In genomic region chr17:56890906-56891674, GRCh38 we compare ENCODE assay signal across 19 cellular contexts. TPM values are rescaled to one million over a fixed set of nuclear protein-coding genes. Genes with fewer than 3 reads are reported as not detected.
DNase-seq lines count a peak whose midpoint lies in the region; ATAC-seq, FAIRE-seq and TF ChIP-seq lines count a peak whose summit lies in the region.
"Had no signal": no experiment of that assay in that cellular context is flagged by ENCODE, and none has a peak within 500 bp of the region (broad histone marks: within the 10 kb centered on the region; RNA-seq: fewer than 3 reads in every experiment).

No MANE protein-coding gene starts in this region.

- H3K4me1 Mint-ChIP-seq in T-helper 1 cell treated with Interleukin-12 subunit alpha and Interleukin-12 subunit beta and Interleukin-4 antibody, amounts not matched to agents 30 μg/mL and 1 μg/mL, for 36 hours (ENCODE audit: low read depth), result peaks cover 18% of the 10 kb centered on the region

- H3K4me1 ChIP-seq in HepG2 (ENCODE audit: insufficient read depth, low read length) (peaks cover 28% of the 10 kb centered on the region), right lobe of liver (peaks cover 0 to 4% (median 0%) of the 10 kb centered on the region in 4 donors), vagina (peaks cover 42% of the 10 kb centered on the region)
- H3K4me1 ChIP-seq: A549, HAP-1 had no signal

- H3K9me3 Mint-ChIP-seq in T-helper 1 cell treated with Interleukin-12 subunit alpha and Interleukin-12 subunit beta and Interleukin-4 antibody, amounts not matched to agents 30 μg/mL and 1 μg/mL, for 36 hours, result peaks cover 3% of the 10 kb centered on the region

- no peak for FAIRE-seq in HepG2 (lab: Jason Lieb, UNC)
- FAIRE-seq in GM12891 (lab: Jason Lieb, UNC), result no peak
- FAIRE-seq: A549 had no signal

- CTCF ChIA-PET in HepG2 (lab: Yijun Ruan, JAX; ENCODE audit: low intra/inter-chr PET ratio, low total read pairs), result interaction anchor here (1.8 kb wide), 1 partner anchor 49 kb away, joined by 12 read pairs; no protein-coding TSS in a partner anchor

- H3K9ac ChIP-seq in HepG2 (ENCODE audit: insufficient read depth, low read depth, low read length), result no peak overlapping the region
- H3K9ac ChIP-seq: GM23248 had no signal

- TF ChIP-seq RAD21 in HepG2 (CRISPR knock-in tag; IDR thresholded peaks at IDR 0.05), result no peak

- no peak for DNase-seq in T-helper 1 cell
- no peak for DNase-seq in HepG2 (ENCODE audit: low spot score)
- DNase-seq in right lobe of liver, result no peak
- DNase-seq in islet precursor cell, result peak; percentile 34
- no peak for DNase-seq in vagina (ENCODE audit: extremely low spot score in 2 of 2)
- no peak for DNase-seq in GM12891 (ENCODE audit: insufficient read length, low spot score)
- DNase-seq: Calu3, DMS79 treated with DMSO at 0.1 percent for 48 hours, GF-D8, IMR-90 had no signal

- H3K36me3 Mint-ChIP-seq in T-helper 1 cell treated with Interleukin-12 subunit alpha and Interleukin-12 subunit beta and Interleukin-4 antibody, amounts not matched to agents 30 μg/mL and 1 μg/mL, for 36 hours (ENCODE audit: low read depth), result peaks cover 80% of the 10 kb centered on the region

- H3K9me3 ChIP-seq in HepG2 (ENCODE audit: low read length) (peaks cover 12% of the 10 kb centered on the region), right lobe of liver (peaks cover 0 to 5% (median 0%) of the 10 kb centered on the region in 4 donors), vagina (no peaks in the 10 kb centered on the region)

- TSS peak; percentile 26 for BruUV-seq in HepG2 (replicated peaks; lab: Mats Ljungman, UMichigan)

- H3K79me2 ChIP-seq in HepG2 (ENCODE audit: insufficient read depth, low read length), result no peaks in the 10 kb centered on the region

- peak overlapping the region; percentile 8 for H3K27ac Mint-ChIP-seq in T-helper 1 cell treated with Interleukin-12 subunit alpha and Interleukin-12 subunit beta and Interleukin-4 antibody, amounts not matched to agents 30 μg/mL and 1 μg/mL, for 36 hours
- H3K27ac Mint-ChIP-seq: CD4-positive, alpha-beta T cell had no signal

- H2AFZ ChIP-seq in HepG2 (ENCODE audit: low read length), result no peak overlapping the region
- H2AFZ ChIP-seq: GM23248 had no signal

- ATAC-seq in HepG2, result no peak
- ATAC-seq in right lobe of liver, result no peak
- ATAC-seq in GM21737 (IDR thresholded peaks at IDR 0.05; ENCODE audit: unreplicated experiment), result no peak

- WGBS in HepG2 (ENCODE audit: low lambda C conversion rate), result 94% methylated on average over 6 of the region's 7 CpGs
- 89% methylated on average over 2 of the region's 7 CpGs for WGBS in right lobe of liver (ENCODE audit: insufficient coverage, low coverage, low lambda C conversion rate, missing lambda C conversion rate)

- no peak overlapping the region for H3K4me2 ChIP-seq in HepG2 (ENCODE audit: low read depth, low read length)
- H3K4me2 ChIP-seq: A549 had no signal

- POLR2A ChIA-PET in HepG2 (lab: Yijun Ruan, JAX), result interaction anchor here (0.6 to 1.2 kb wide), 2 partner anchors 23 to 51 kb away, joined by 3 read pairs; partner anchors contain the start of gene TRIM25

- H3K4me3 ChIP-seq in HepG2 (replicated peaks in 1 of 3; ENCODE audit: insufficient read depth in 1 of 3, low read depth in 2 of 3, low read length in 3 of 3) (no peak overlapping the region), right lobe of liver (no peak overlapping the region), vagina (no peak overlapping the region)
- H3K4me3 ChIP-seq: A549, GM23248, HAP-1 had no signal

- H3K4me3 Mint-ChIP-seq in T-helper 1 cell treated with Interleukin-12 subunit alpha and Interleukin-12 subunit beta and Interleukin-4 antibody, amounts not matched to agents 30 μg/mL and 1 μg/mL, for 36 hours, result no peak overlapping the region
- H3K4me3 Mint-ChIP-seq: CD4-positive, alpha-beta T cell had no signal

- no peak for TF ChIP-seq POLR2A in HepG2 (IDR thresholded peaks at IDR 0.05; ENCODE audit: insufficient read depth in 1 of 2, low read depth in 2 of 2, low read length in 2 of 2)
- TF ChIP-seq POLR2A in right lobe of liver (IDR thresholded peaks at IDR 0.05), result no peak
- no peak for TF ChIP-seq POLR2A in vagina (IDR thresholded peaks at IDR 0.05)
- TF ChIP-seq POLR2A in GM12891 (IDR thresholded peaks at IDR 0.05; ENCODE audit: low read depth, low read length), result no peak

- H4K20me1 ChIP-seq in HepG2 (ENCODE audit: insufficient read depth, low read length), result no peaks in the 10 kb centered on the region; the same call in 1 of the 2 replicates

- peaks cover 32 to 59% of the 10 kb centered on the region in 2 experiments for H3K36me3 ChIP-seq in HepG2 (replicated peaks in 1 of 2; ENCODE audit: control insufficient read depth in 1 of 2, insufficient read depth in 2 of 2, low read length in 2 of 2)
- peaks cover 5 to 77% (median 40%) of the 10 kb centered on the region in 4 donors for H3K36me3 ChIP-seq in right lobe of liver
- peaks cover 3 to 62% of the 10 kb centered on the region in 2 donors for H3K36me3 ChIP-seq in vagina

- intact Hi-C loops in HepG2 (cut with micrococcal nuclease; ENCODE audit: unreplicated experiment) (loop anchor here (10.0 kb wide), 1 partner anchor 54 kb away; no protein-coding TSS in a partner anchor), right lobe of liver (cut with DNase I) (no loop called here), vagina (cut with DNase I) (no loop called here)

- H3K27ac ChIP-seq in HepG2 (ENCODE audit: extremely low read length, insufficient read depth, low read length), result no peak overlapping the region
- H3K27ac ChIP-seq in right lobe of liver, result no peak overlapping the region
- H3K27ac ChIP-seq in vagina, result peak overlapping the region; percentile 77
- H3K27ac ChIP-seq: 22Rv1, A549, C4-2B, GM23248, HL-60 had no signal

- in situ Hi-C loops in HepG2 (cut with HindIII; ENCODE audit: extremely low pct_ligation_motif_present, low pct_unique_long_range_greater_than_20kb), result no loop called here

- TF ChIP-seq EP300 in HepG2 (IDR thresholded peaks at IDR 0.05; ENCODE audit: low read depth in 2 of 2, low read length in 2 of 2) (no peak), HepG2 (CRISPR knock-in tag; IDR thresholded peaks at IDR 0.05; ENCODE audit: borderline replicate concordance) (no peak)

- TF ChIP-seq CTCF in HepG2 (CRISPR knock-in tag; IDR thresholded peaks at IDR 0.05) (no peak), right lobe of liver (IDR thresholded peaks at IDR 0.05) (no peak), vagina (IDR thresholded peaks at IDR 0.05) (no peak)

- H3K27me3 ChIP-seq in HepG2 (ENCODE audit: control insufficient read depth in 1 of 2, insufficient read depth in 2 of 2, low read length in 2 of 2), result no peaks in the 10 kb centered on the region
- no peaks in the 10 kb centered on the region for H3K27me3 ChIP-seq in right lobe of liver
- H3K27me3 ChIP-seq in vagina, result no peaks in the 10 kb centered on the region

- no peaks in the 10 kb centered on the region for H3K27me3 Mint-ChIP-seq in T-helper 1 cell treated with Interleukin-12 subunit alpha and Interleukin-12 subunit beta and Interleukin-4 antibody, amounts not matched to agents 30 μg/mL and 1 μg/mL, for 36 hours (ENCODE audit: low read depth)
- H3K27me3 Mint-ChIP-seq: CD4-positive, alpha-beta T cell had no signal

RNA-seq across cellular contexts. Expression of gene TRIM25, which starts 22.8 kb away (rescaled TPM):
- 38.3 and 42.2 TPM in 2 replicates for total RNA-seq in HepG2 (2016; rRNA removed; fragmentation: Illumina TruSeq; extraction: Trizol)
- total RNA-seq in HepG2 (2016; cell fraction: cytosol; rRNA removed; fragmentation: Illumina TruSeq; extraction: Trizol; ENCODE audit: low read depth), result 11.5 and 12.7 TPM in 2 replicates
- total RNA-seq in HepG2 (2016; cell fraction: insoluble cytoplasmic fraction; rRNA removed; fragmentation: Illumina TruSeq; extraction: Trizol), result 30.2 and 40.2 TPM in 2 replicates
- 13.6 and 14.8 TPM in 2 replicates for total RNA-seq in HepG2 (2016; cell fraction: membrane; rRNA removed; fragmentation: Illumina TruSeq; extraction: Trizol)
- total RNA-seq in HepG2 (2016; cell fraction: nucleus; rRNA removed; fragmentation: Illumina TruSeq; extraction: Trizol), result 60.9 and 76.8 TPM in 2 replicates
- 30.8 and 37.6 TPM in 2 replicates for polyA plus RNA-seq in HepG2 (2011; rRNA removed)
- polyA plus RNA-seq in HepG2 (2011; cell fraction: cytosol; rRNA removed), result 17.8 and 19.0 TPM in 2 replicates
- 100 and 122 TPM in 2 replicates for polyA plus RNA-seq in HepG2 (2011; cell fraction: nucleus; rRNA removed)
- polyA plus RNA-seq in HepG2 (2012), result 34.2 and 35.8 TPM in 2 replicates
- polyA plus RNA-seq in HepG2 (2016; cell fraction: cytosol; fragmentation: Illumina TruSeq; extraction: Trizol; ENCODE audit: low read depth), result 1.8 and 2.0 TPM in 2 replicates
- 32.0 and 43.7 TPM in 2 replicates for polyA plus RNA-seq in HepG2 (2016; cell fraction: insoluble cytoplasmic fraction; fragmentation: Illumina TruSeq; extraction: Trizol; ENCODE audit: low read depth)
- 5.0 and 6.2 TPM in 2 replicates for polyA plus RNA-seq in HepG2 (2016; cell fraction: membrane; fragmentation: Illumina TruSeq; extraction: Trizol; ENCODE audit: low read depth)
- polyA plus RNA-seq in HepG2 (2016; cell fraction: nucleus; fragmentation: Illumina TruSeq; extraction: Trizol; ENCODE audit: insufficient read depth, low read depth), result 104 and 121 TPM in 2 replicates
- polyA minus RNA-seq in HepG2 (2011; rRNA and poly(A)+ RNA removed; ENCODE audit: low replicate concordance), result 51.6 and 77.7 TPM in 2 replicates
- polyA minus RNA-seq in HepG2 (2011; cell fraction: cytosol; rRNA and poly(A)+ RNA removed), result 27.8 and 28.2 TPM in 2 replicates
- polyA minus RNA-seq in HepG2 (2011; cell fraction: nucleus; rRNA and poly(A)+ RNA removed), result 64.4 and 71.0 TPM in 2 replicates
- 10 to 100 TPM; 35.6 to 60.8 (median 49.8) TPM for total RNA-seq in right lobe of liver
- total RNA-seq in vagina, result 70.0 TPM
- 49.7 TPM for polyA plus RNA-seq in GM12891 (2012; ENCODE audit: low read depth, missing spikeins)

RNA-seq across cellular contexts. Expression of gene DGKE, which starts 57.1 kb away (rescaled TPM):
- 3.2 and 5.3 TPM in 2 replicates for total RNA-seq in HepG2 (2016; rRNA removed; fragmentation: Illumina TruSeq; extraction: Trizol)
- 4.6 and 5.3 TPM in 2 replicates for total RNA-seq in HepG2 (2016; cell fraction: cytosol; rRNA removed; fragmentation: Illumina TruSeq; extraction: Trizol; ENCODE audit: low read depth)
- total RNA-seq in HepG2 (2016; cell fraction: insoluble cytoplasmic fraction; rRNA removed; fragmentation: Illumina TruSeq; extraction: Trizol), result 2.3 and 6.0 TPM in 2 replicates
- total RNA-seq in HepG2 (2016; cell fraction: membrane; rRNA removed; fragmentation: Illumina TruSeq; extraction: Trizol), result 2.1 and 2.6 TPM in 2 replicates
- total RNA-seq in HepG2 (2016; cell fraction: nucleus; rRNA removed; fragmentation: Illumina TruSeq; extraction: Trizol), result 16.7 and 17.4 TPM in 2 replicates
- polyA plus RNA-seq in HepG2 (2011; rRNA removed), result 3.2 and 3.3 TPM in 2 replicates
- 0.70 and 0.79 TPM in 2 replicates for polyA plus RNA-seq in HepG2 (2011; cell fraction: cytosol; rRNA removed)
- polyA plus RNA-seq in HepG2 (2011; cell fraction: nucleus; rRNA removed), result 16.9 and 20.1 TPM in 2 replicates
- polyA plus RNA-seq in HepG2 (2012), result 2.8 and 3.1 TPM in 2 replicates
- polyA plus RNA-seq in HepG2 (2016; cell fraction: cytosol; fragmentation: Illumina TruSeq; extraction: Trizol; ENCODE audit: low read depth), result 0.44 and 0.50 TPM in 2 replicates
- polyA plus RNA-seq in HepG2 (2016; cell fraction: insoluble cytoplasmic fraction; fragmentation: Illumina TruSeq; extraction: Trizol; ENCODE audit: low read depth), result 1.8 and 2.1 TPM in 2 replicates
- polyA plus RNA-seq in HepG2 (2016; cell fraction: membrane; fragmentation: Illumina TruSeq; extraction: Trizol; ENCODE audit: low read depth), result 0.84 and 1.6 TPM in 2 replicates
- 16.9 and 18.5 TPM in 2 replicates for polyA plus RNA-seq in HepG2 (2016; cell fraction: nucleus; fragmentation: Illumina TruSeq; extraction: Trizol; ENCODE audit: insufficient read depth, low read depth)
- 6.0 and 7.6 TPM in 2 replicates for polyA minus RNA-seq in HepG2 (2011; rRNA and poly(A)+ RNA removed; ENCODE audit: low replicate concordance)
- 1.6 and 3.0 TPM in 2 replicates for polyA minus RNA-seq in HepG2 (2011; cell fraction: cytosol; rRNA and poly(A)+ RNA removed)
- 17.4 and 18.2 TPM in 2 replicates for polyA minus RNA-seq in HepG2 (2011; cell fraction: nucleus; rRNA and poly(A)+ RNA removed)
- total RNA-seq in right lobe of liver, result 10 to 100 TPM in 1 of 6 experiments, 1 to 10 TPM in 5; 2.2 to 10.4 (median 3.4) TPM
- 13.0 TPM for total RNA-seq in vagina
- polyA plus RNA-seq in GM12891 (2012; ENCODE audit: low read depth, missing spikeins), result 4.0 TPM

RNA-seq across cellular contexts. Expression of gene C17orf67, which starts 57.4 kb away (rescaled TPM):
- 0.62 and 0.86 TPM in 2 replicates for total RNA-seq in HepG2 (2016; rRNA removed; fragmentation: Illumina TruSeq; extraction: Trizol)
- total RNA-seq in HepG2 (2016; cell fraction: cytosol; rRNA removed; fragmentation: Illumina TruSeq; extraction: Trizol; ENCODE audit: low read depth), result 0.62 and 0.71 TPM in 2 replicates
- 0.86 and 1.00 TPM in 2 replicates for total RNA-seq in HepG2 (2016; cell fraction: insoluble cytoplasmic fraction; rRNA removed; fragmentation: Illumina TruSeq; extraction: Trizol)
- total RNA-seq in HepG2 (2016; cell fraction: membrane; rRNA removed; fragmentation: Illumina TruSeq; extraction: Trizol), result 1.1 and 1.2 TPM in 2 replicates
- total RNA-seq in HepG2 (2016; cell fraction: nucleus; rRNA removed; fragmentation: Illumina TruSeq; extraction: Trizol), result 0.47 and 0.68 TPM in 2 replicates
- polyA plus RNA-seq in HepG2 (2011; rRNA removed), result 0.35 and 0.41 TPM in 2 replicates
- polyA plus RNA-seq in HepG2 (2011; cell fraction: cytosol; rRNA removed), result 0.13 and 0.24 TPM in 2 replicates
- 0.37 and 0.81 TPM in 2 replicates for polyA plus RNA-seq in HepG2 (2011; cell fraction: nucleus; rRNA removed)
- polyA plus RNA-seq in HepG2 (2012), result 0.44 and 0.50 TPM in 2 replicates
- 0.77 and 0.84 TPM in 2 replicates for polyA plus RNA-seq in HepG2 (2016; cell fraction: cytosol; fragmentation: Illumina TruSeq; extraction: Trizol; ENCODE audit: low read depth)
- polyA plus RNA-seq in HepG2 (2016; cell fraction: insoluble cytoplasmic fraction; fragmentation: Illumina TruSeq; extraction: Trizol; ENCODE audit: low read depth), result 0.55 and 0.73 TPM in 2 replicates
- 0.72 and 1.00 TPM in 2 replicates for polyA plus RNA-seq in HepG2 (2016; cell fraction: membrane; fragmentation: Illumina TruSeq; extraction: Trizol; ENCODE audit: low read depth)
- polyA plus RNA-seq in HepG2 (2016; cell fraction: nucleus; fragmentation: Illumina TruSeq; extraction: Trizol; ENCODE audit: insufficient read depth, low read depth), result 0.29 and 0.92 TPM in 2 replicates
- polyA minus RNA-seq in HepG2 (2011; rRNA and poly(A)+ RNA removed; ENCODE audit: low replicate concordance), result 0.06 and 3.9 TPM in 2 replicates
- polyA minus RNA-seq in HepG2 (2011; cell fraction: cytosol; rRNA and poly(A)+ RNA removed), result 0.40 and 0.53 TPM in 2 replicates
- not detected in 2 replicates for polyA minus RNA-seq in HepG2 (2011; cell fraction: nucleus; rRNA and poly(A)+ RNA removed)
- total RNA-seq in right lobe of liver, result 1 to 10 TPM in 1 of 6 experiments, under 1 TPM in 5; 0.31 to 1.1 (median 0.78) TPM
- 2.7 TPM for total RNA-seq in vagina
- 0.54 TPM for polyA plus RNA-seq in GM12891 (2012; ENCODE audit: low read depth, missing spikeins)
